Comparison of ENCODE assay signal across 24 cellular contexts in the genomic region with DNA sequence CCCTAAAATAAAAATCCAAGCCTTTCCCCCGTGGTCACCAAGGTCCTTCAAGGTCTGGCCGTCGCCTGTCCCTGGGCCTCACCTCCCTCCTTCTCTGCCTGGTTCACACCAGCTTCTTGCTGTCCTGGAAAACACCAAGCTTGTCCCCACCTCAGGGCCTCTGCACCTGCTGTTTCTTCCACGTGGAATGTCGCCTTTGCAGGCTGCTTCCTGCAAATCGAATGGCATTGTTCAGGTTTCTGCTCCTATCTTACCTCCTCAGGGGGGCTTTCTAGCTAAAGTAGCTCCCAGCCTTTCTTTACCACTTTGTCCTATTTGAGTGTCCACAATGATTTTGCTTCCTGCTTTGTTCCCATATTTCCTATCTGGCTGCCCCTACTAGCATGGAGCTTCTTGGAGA.
"Had no signal": no experiment of that assay in that cellular context is flagged by ENCODE, and none has a peak within 500 bp of the region (broad histone marks: within the 10 kb centered on the region; RNA-seq: fewer than 3 reads in every experiment).

No MANE protein-coding gene starts in this region.

- H3K36me3 Mint-ChIP-seq: mesothelial cell of epicardium, naive B cell had no signal

- H3K79me2 ChIP-seq: parathyroid adenoma had no signal

- H3K9me3 ChIP-seq: mucosa of descending colon, neutrophil, prostate gland, right atrium auricular region, suprapubic skin had no signal

- H3K36me3 ChIP-seq: neutrophil, prostate gland, right atrium auricular region, suprapubic skin had no signal

- DNase-seq: cortex of kidney; effector memory CD8-positive, alpha-beta T cell; head of caudate nucleus; left ventricle myocardium superior; mesenchymal stem cell; mucosa of descending colon; naive B cell; nephron progenitor cell; stimulated activated CD4-positive, alpha-beta T cell treated with anti-CD3 and anti-CD28 coated beads, Interleukin-12 subunit alpha, Interleukin-12 subunit beta, amount 100 ng/mL, for 4 hours; stimulated activated CD4-positive, alpha-beta T cell treated with anti-CD3 and anti-CD28 coated beads, Interleukin-1b, Interleukin-23, amount 100 ng/mL, for 48 hours; stimulated activated CD4-positive, alpha-beta T cell treated with anti-CD3 and anti-CD28 coated beads, Interleukin-4, amount 100 ng/mL, for 1 hour; stimulated activated CD8-positive, alpha-beta memory T cell treated with anti-CD3 and anti-CD28 coated beads, Interleukin-4, amount 100 ng/mL, for 48 hours; stimulated activated naive CD4-positive, alpha-beta T cell; stimulated activated naive CD8-positive, alpha-beta T cell treated with anti-CD3 and anti-CD28 coated beads, Interleukin-15, amount 100 ng/mL, for 72 hours; trophoblast cell had no signal

- H3K9me3 Mint-ChIP-seq: effector memory CD8-positive, alpha-beta T cell; mesothelial cell of epicardium; nephron progenitor cell; stimulated activated naive CD8-positive, alpha-beta T cell treated with anti-CD3 and anti-CD28 coated beads, Interleukin-15, amount 100 ng/mL, for 72 hours had no signal

- H3K27me3 ChIP-seq: right atrium auricular region had no signal

- H3K4me1 ChIP-seq: parathyroid adenoma had no signal

- H3K4me3 ChIP-seq: lung, mucosa of descending colon, prostate gland, right atrium auricular region, smooth muscle cell, suprapubic skin had no signal

- H3K27ac ChIP-seq: neutrophil, parathyroid adenoma, prostate gland, right atrium auricular region, suprapubic skin had no signal

- H3K27ac Mint-ChIP-seq: effector memory CD8-positive, alpha-beta T cell; mesothelial cell of epicardium; naive B cell; nephron progenitor cell; stimulated activated naive CD8-positive, alpha-beta T cell treated with anti-CD3 and anti-CD28 coated beads, Interleukin-15, amount 100 ng/mL, for 72 hours had no signal

- H3K9ac ChIP-seq: parathyroid adenoma had no signal

- H2AFZ ChIP-seq: parathyroid adenoma had no signal

- H3K4me3 Mint-ChIP-seq: effector memory CD8-positive, alpha-beta T cell; mesothelial cell of epicardium; nephron progenitor cell; stimulated activated naive CD8-positive, alpha-beta T cell treated with anti-CD3 and anti-CD28 coated beads, Interleukin-15, amount 100 ng/mL, for 72 hours had no signal

- H3K4me2 ChIP-seq: smooth muscle cell had no signal

- ATAC-seq: effector memory CD8-positive, alpha-beta T cell; left ventricle myocardium superior; mucosa of descending colon; sciatic nerve; stimulated activated naive CD8-positive, alpha-beta T cell treated with anti-CD3 and anti-CD28 coated beads, Interleukin-15, amount 100 ng/mL, for 72 hours had no signal
